ENCODE assay signal across 15 cellular contexts in the genomic region with DNA sequence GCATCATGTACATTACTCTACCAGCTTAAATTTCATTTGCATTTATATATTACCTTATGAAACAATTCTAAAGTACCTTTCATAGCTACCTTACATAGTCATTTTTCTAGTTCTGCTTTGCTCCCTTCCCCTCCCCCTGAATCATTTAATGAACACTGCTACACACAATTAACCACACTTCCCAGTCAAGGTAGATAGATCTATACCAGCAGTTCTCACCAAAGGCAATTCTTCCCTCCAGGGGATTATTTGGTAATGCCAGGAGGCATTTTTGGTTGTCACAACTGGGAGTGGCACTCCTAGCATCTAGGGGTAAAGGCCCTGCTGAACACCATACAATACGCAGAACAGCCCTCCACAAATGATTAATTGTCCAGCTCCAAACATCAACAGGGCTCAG. TPM values are rescaled to one million over a fixed set of nuclear protein-coding genes. Genes with fewer than 3 reads are reported as not detected.
DNase-seq lines count a peak whose midpoint lies in the region; ATAC-seq and TF ChIP-seq lines count a peak whose summit lies in the region.
"Had no signal": no experiment of that assay in that cellular context is flagged by ENCODE, and none has a peak within 500 bp of the region (broad histone marks: within the 10 kb centered on the region; RNA-seq: fewer than 3 reads in every experiment).

No MANE protein-coding gene starts in this region.

- WGBS in hepatocyte (ENCODE audit: low lambda C conversion rate, missing lambda C conversion rate), result 100% methylated on average over 1 of the region's 1 CpG
- 93 to 100% (median 100%) methylated on average over 1 of the region's 1 CpG for WGBS in ovary, 3 donors

- intact Hi-C loops in upper lobe of right lung (cut with DNase I), result no loop called here
- intact Hi-C loops in ovary (cut with DNase I), result loop anchor here in 1 of 4 donors (10.0 kb wide), 1 partner anchor 52 kb away; no protein-coding TSS in a partner anchor

- H3K36me3 ChIP-seq in hepatocyte (replicated peaks; ENCODE audit: insufficient read depth, low read depth) (no peaks in the 10 kb centered on the region), upper lobe of right lung (peaks cover 28% of the 10 kb centered on the region), ovary (no peaks in the 10 kb centered on the region)

- peaks cover 86% of the 10 kb centered on the region for H3K79me2 ChIP-seq in hepatocyte

- no peak for ATAC-seq in stimulated activated naive CD8-positive, alpha-beta T cell treated with anti-CD3 and anti-CD28 coated beads, Interleukin-15, Interleukin-2, amounts not matched to agents 100 U/mL and 50 U/mL, for 24 hours
- ATAC-seq in upper lobe of right lung, result no peak

- peaks cover 80% of the 10 kb centered on the region for H3K4me1 Mint-ChIP-seq in stimulated activated naive CD8-positive, alpha-beta T cell treated with anti-CD3 and anti-CD28 coated beads, Interleukin-15, Interleukin-2, amounts not matched to agents 100 ng/mL and 50 ng/mL, for 24 hours (ENCODE audit: low read depth)

- TF ChIP-seq EP300 in ovary (IDR thresholded peaks at IDR 0.05), result no peak

- H3K4me2 ChIP-seq in hepatocyte, result peak overlapping the region; percentile 5

- H3K27ac ChIP-seq in hepatocyte, result no peak overlapping the region
- H3K27ac ChIP-seq in upper lobe of right lung, result no peak overlapping the region
- no peak overlapping the region for H3K27ac ChIP-seq in ovary
- H3K27ac ChIP-seq: right atrium auricular region had no signal

- H3K27ac Mint-ChIP-seq in stimulated activated naive CD8-positive, alpha-beta T cell treated with anti-CD3 and anti-CD28 coated beads, Interleukin-15, Interleukin-2, amounts not matched to agents 100 ng/mL and 50 ng/mL, for 24 hours, result peak overlapping the region; percentile 6

- H3K9me2 ChIP-seq in hepatocyte (replicated peaks; ENCODE audit: insufficient read depth), result no peaks in the 10 kb centered on the region

- H3K4me3 Mint-ChIP-seq in stimulated activated naive CD8-positive, alpha-beta T cell treated with anti-CD3 and anti-CD28 coated beads, Interleukin-15, Interleukin-2, amounts not matched to agents 100 ng/mL and 50 ng/mL, for 24 hours, result peak overlapping the region; percentile 38

- no peak for DNase-seq in stimulated activated naive CD8-positive, alpha-beta T cell treated with anti-CD3 and anti-CD28 coated beads, Interleukin-15, Interleukin-2, amounts not matched to agents 100 U/mL and 50 U/mL, for 24 hours
- no peak for DNase-seq in hepatocyte (ENCODE audit: low spot score)
- no peak for DNase-seq in upper lobe of right lung
- no peak for DNase-seq in ovary
- DNase-seq in stimulated activated CD4-positive, alpha-beta T cell treated with anti-CD3 and anti-CD28 coated beads, Interleukin-15, amount 100 ng/mL, for 24 hours, result no peak
- no peak for DNase-seq in NCI-H1436 treated with DMSO at 0.1 percent for 48 hours (lab: John Stamatoyannopoulos, UW)
- DNase-seq: amniotic stem cell; C1 segment of cervical spinal cord; dermis blood vessel endothelial cell; NCI-H187; NCI-H82; stimulated activated CD4-positive, alpha-beta T cell treated with anti-CD3 and anti-CD28 coated beads, Interleukin-4, amount 100 ng/mL, for 4 hours had no signal

- H3K9me3 ChIP-seq in hepatocyte (ENCODE audit: low read depth), result no peaks in the 10 kb centered on the region
- H3K9me3 ChIP-seq in upper lobe of right lung, result no peaks in the 10 kb centered on the region
- H3K9me3 ChIP-seq in ovary, result no peaks in the 10 kb centered on the region
- H3K9me3 ChIP-seq: right atrium auricular region had no signal

- no peaks in the 10 kb centered on the region for H3K27me3 Mint-ChIP-seq in stimulated activated naive CD8-positive, alpha-beta T cell treated with anti-CD3 and anti-CD28 coated beads, Interleukin-15, Interleukin-2, amounts not matched to agents 100 ng/mL and 50 ng/mL, for 24 hours

- no peaks in the 10 kb centered on the region for H3K9me3 Mint-ChIP-seq in stimulated activated naive CD8-positive, alpha-beta T cell treated with anti-CD3 and anti-CD28 coated beads, Interleukin-15, Interleukin-2, amounts not matched to agents 100 ng/mL and 50 ng/mL, for 24 hours

- H3K27me3 ChIP-seq in hepatocyte (no peaks in the 10 kb centered on the region), upper lobe of right lung (no peaks in the 10 kb centered on the region), ovary (no peaks in the 10 kb centered on the region)
- H3K27me3 ChIP-seq: right atrium auricular region had no signal

- no peak overlapping the region for H2AFZ ChIP-seq in hepatocyte

- H3K4me3 ChIP-seq in hepatocyte (no peak overlapping the region), upper lobe of right lung (peak overlapping the region; percentile 79), ovary (no peak overlapping the region)
- H3K4me3 ChIP-seq: right atrium auricular region had no signal

- peaks cover 53% of the 10 kb centered on the region for H3K36me3 Mint-ChIP-seq in stimulated activated naive CD8-positive, alpha-beta T cell treated with anti-CD3 and anti-CD28 coated beads, Interleukin-15, Interleukin-2, amounts not matched to agents 100 ng/mL and 50 ng/mL, for 24 hours (ENCODE audit: low read depth)

- peaks cover 5% of the 10 kb centered on the region for H3K4me1 ChIP-seq in hepatocyte (ENCODE audit: insufficient read depth)
- H3K4me1 ChIP-seq in upper lobe of right lung, result peaks cover 55% of the 10 kb centered on the region
- peaks cover 6% of the 10 kb centered on the region for H3K4me1 ChIP-seq in ovary (ENCODE audit: insufficient read depth)

- H4K20me1 ChIP-seq in hepatocyte (ENCODE audit: insufficient read depth, poor library complexity, severe bottlenecking), result peaks cover 28% of the 10 kb centered on the region

- TF ChIP-seq POLR2A in Raji (IDR thresholded peaks at IDR 0.05; ENCODE audit: insufficient read depth, low read depth, low read length) (0 out of 2 replicates have a peak, but pooled peaks have one; percentile 15), ovary (IDR thresholded peaks at IDR 0.05) (no peak)

- TF ChIP-seq CTCF in hepatocyte (IDR thresholded peaks at IDR 0.05; ENCODE audit: poor library complexity) (no peak), upper lobe of right lung (IDR thresholded peaks at IDR 0.05) (no peak), ovary (IDR thresholded peaks at IDR 0.05) (no peak)

RNA-seq across cellular contexts. Expression of a gene that starts 4.5 kb away (rescaled TPM):
- total RNA-seq in hepatocyte (18.6 and 27.9 TPM in 2 replicates), upper lobe of right lung (104 TPM), ovary (10 to 100 TPM; 22.9 to 79.6 (median 27.8) TPM)
- polyA plus RNA-seq in hepatocyte (8.8 and 10.6 TPM in 2 replicates), ovary (10 to 100 TPM; 12.9 to 19.4 TPM)
